14 cellular contexts compared by ENCODE assay signal in genomic region chr4:113961322-113961698, GRCh38. TPM values are rescaled to one million over a fixed set of nuclear protein-coding genes. Genes with fewer than 3 reads are reported as not detected.
DNase-seq lines count a peak whose midpoint lies in the region; ATAC-seq and TF ChIP-seq lines count a peak whose summit lies in the region.
"Had no signal": no experiment of that assay in that cellular context is flagged by ENCODE, and none has a peak within 500 bp of the region (broad histone marks: within the 10 kb centered on the region; RNA-seq: fewer than 3 reads in every experiment).

No MANE protein-coding gene starts in this region.

- POLR2A ChIA-PET in activated CD4-positive, alpha-beta T cell treated with anti-CD3 and anti-CD28 coated beads, Interleukin-2, amount 10 ng/mL, durations not matched to agents 7 days and 5 days (lab: Charles Lee): no interaction called here

- H3K27ac ChIP-seq in VCaP: peak overlapping the region; percentile 15; the same call in 1 of the 2 replicates
- H3K27ac ChIP-seq in stomach: peak overlapping the region in 3 of 5 donors; percentile 49 to 67 (median 57)

- H3K4me3 ChIP-seq in stomach: no peak overlapping the region

- TF ChIP-seq POLR2A in stomach (IDR thresholded peaks at IDR 0.05): no peak

- DNase-seq in NCI-H2029 (lab: John Stamatoyannopoulos, UW): peak; percentile 22
- DNase-seq in NCI-H2029 treated with DMSO at 0.1 percent for 48 hours (lab: John Stamatoyannopoulos, UW): no peak
- DNase-seq in fibroblast of the conjunctiva (ENCODE audit: low read depth): peak; percentile 73
- DNase-seq in stomach: no peak
- DNase-seq in activated CD4-positive, alpha-beta T cell treated with anti-CD3 and anti-CD28 coated beads, Interleukin-2, amount 10 ng/mL, durations not matched to agents 7 days and 5 days: no peak
- DNase-seq in RKO (ENCODE audit: low spot score): no peak
- DNase-seq: activated T-cell treated with anti-CD3 and anti-CD28 coated beads, Interleukin-2, amount 50 U/mL, for 1 hour; DMS79 treated with DMSO at 0.1 percent for 48 hours; NCI-H1417 treated with DMSO at 0.1 percent for 48 hours; stimulated activated CD4-positive, alpha-beta T cell treated with anti-CD3 and anti-CD28 coated beads, Interleukin-12 subunit alpha, Interleukin-12 subunit beta, amount 100 ng/mL, for 4 hours had no signal

- H3K4me1 ChIP-seq in stomach: peaks cover 0 to 48% (median 30%) of the 10 kb centered on the region in 4 donors

- CTCF ChIA-PET in activated CD4-positive, alpha-beta T cell treated with anti-CD3 and anti-CD28 coated beads, Interleukin-2, amount 10 ng/mL, durations not matched to agents 7 days and 5 days (lab: Charles Lee): no interaction called here

- ATAC-seq in esophagus mucosa: no peak
- ATAC-seq: WTC11 had no signal

- no peaks in the 10 kb centered on the region for H3K36me3 Mint-ChIP-seq in activated CD4-positive, alpha-beta T cell treated with anti-CD3 and anti-CD28 coated beads, Interleukin-2, amount 10 ng/mL, durations not matched to agents 7 days and 5 days (ENCODE audit: low read depth)
- H3K36me3 Mint-ChIP-seq: brain, WTC11 had no signal

- no peak for TF ChIP-seq CTCF in VCaP (conservative IDR thresholded peaks at IDR 0.05)
- no peak for TF ChIP-seq CTCF in stomach (IDR thresholded peaks at IDR 0.05)

- H3K36me3 ChIP-seq in stomach: no peaks in the 10 kb centered on the region

- intact Hi-C loops in stomach (cut with DNase I; ENCODE audit: low total_unique reads): no loop called here

- no peak for TF ChIP-seq EP300 in stomach (IDR thresholded peaks at IDR 0.05)

- no peaks in the 10 kb centered on the region for H3K9me3 ChIP-seq in stomach

- 7 to 31% (median 12%) methylated on average over 1 of the region's 1 CpG for WGBS in stomach, 5 donors

- no peak overlapping the region for H3K27ac Mint-ChIP-seq in activated CD4-positive, alpha-beta T cell treated with anti-CD3 and anti-CD28 coated beads, Interleukin-2, amount 10 ng/mL, durations not matched to agents 7 days and 5 days
- H3K27ac Mint-ChIP-seq: WTC11 had no signal

- no peaks in the 10 kb centered on the region for H3K4me1 Mint-ChIP-seq in activated CD4-positive, alpha-beta T cell treated with anti-CD3 and anti-CD28 coated beads, Interleukin-2, amount 10 ng/mL, durations not matched to agents 7 days and 5 days

- no peak overlapping the region for H3K4me3 Mint-ChIP-seq in activated CD4-positive, alpha-beta T cell treated with anti-CD3 and anti-CD28 coated beads, Interleukin-2, amount 10 ng/mL, durations not matched to agents 7 days and 5 days
- H3K4me3 Mint-ChIP-seq: brain, WTC11 had no signal

- H3K27me3 Mint-ChIP-seq in activated CD4-positive, alpha-beta T cell treated with anti-CD3 and anti-CD28 coated beads, Interleukin-2, amount 10 ng/mL, durations not matched to agents 7 days and 5 days: peaks cover 8% of the 10 kb centered on the region
- H3K27me3 Mint-ChIP-seq: brain had no signal

- no peaks in the 10 kb centered on the region for H3K27me3 ChIP-seq in stomach

- H3K9me3 Mint-ChIP-seq in activated CD4-positive, alpha-beta T cell treated with anti-CD3 and anti-CD28 coated beads, Interleukin-2, amount 10 ng/mL, durations not matched to agents 7 days and 5 days: peaks cover 14% of the 10 kb centered on the region
- H3K9me3 Mint-ChIP-seq: brain had no signal

RNA-seq across cellular contexts. Expression of gene ARSJ, which starts 18.1 kb away (rescaled TPM):
- total RNA-seq in stomach (10 to 100 TPM in 1 of 5 donors, 1 to 10 TPM in 4; 4.1 to 23.3 (median 8.5) TPM), esophagus mucosa (6.0 TPM)
- 1 to 10 TPM in 2 of 3 donors, under 1 TPM in 1; 0.92 to 1.9 (median 1.1) TPM for polyA plus RNA-seq in stomach
- not detected for total RNA-seq in activated CD4-positive, alpha-beta T cell treated with anti-CD3 and anti-CD28 coated beads, Interleukin-2, amount 10 ng/mL, durations not matched to agents 7 days and 5 days

Comparison
In these comparisons a context has a peak if more than half of its experiments do, and no peak if none do; other contexts are left out.
1. DNase-seq: peak in NCI-H2029 (single experiment) and fibroblast of the conjunctiva (single experiment); none in NCI-H2029 treated with DMSO at 0.1 percent for 48 hours (single experiment), stomach (single experiment), activated CD4-positive, alpha-beta T cell treated with anti-CD3 and anti-CD28 coated beads, Interleukin-2, amount 10 ng/mL, durations not matched to agents 7 days and 5 days (single experiment) and RKO (single experiment).